Comparison of ENCODE assay signal across 25 cellular contexts in the genomic region with DNA sequence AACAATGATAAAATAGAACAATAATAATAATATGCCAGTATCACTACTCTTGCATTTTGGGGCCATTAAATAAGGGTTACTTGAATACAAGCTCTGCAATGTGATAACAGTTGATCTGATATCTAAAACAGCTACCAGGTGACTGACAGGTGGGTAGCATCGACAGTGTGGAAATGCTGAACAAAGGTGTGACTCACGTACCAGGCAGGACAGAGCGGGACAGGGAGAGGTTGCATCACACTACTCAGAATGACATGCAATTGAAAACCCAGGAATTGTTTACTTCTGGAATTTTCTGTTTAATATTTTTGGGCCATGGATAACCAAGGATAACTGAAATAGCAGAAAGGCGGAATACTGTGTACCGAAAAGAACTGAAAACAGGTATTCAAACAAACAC. TPM values are rescaled to one million over a fixed set of nuclear protein-coding genes. Genes with fewer than 3 reads are reported as not detected.
DNase-seq lines count a peak whose midpoint lies in the region; ATAC-seq and TF ChIP-seq lines count a peak whose summit lies in the region.
"Had no signal": no experiment of that assay in that cellular context is flagged by ENCODE, and none has a peak within 500 bp of the region (broad histone marks: within the 10 kb centered on the region; RNA-seq: fewer than 3 reads in every experiment).

No MANE protein-coding gene starts in this region.

- TF ChIP-seq RAD21 in HCT116 (IDR thresholded peaks at IDR 0.05; ENCODE audit: low read depth) = no peak

- no peak overlapping the region for H3K4ac ChIP-seq in trophoblast cell (ENCODE audit: low read depth, low read length)

- H3K23ac ChIP-seq in trophoblast cell (ENCODE audit: low read length) = no peak overlapping the region

- CTCF ChIA-PET in HCT116 (lab: Charles Lee) = no interaction called here
- CTCF ChIA-PET in RWPE1 (lab: Yijun Ruan, JAX) = no interaction called here

- WGBS in trophoblast cell (ENCODE audit: extremely low coverage, insufficient coverage, insufficient read length) = no CpG with 5 or more reads among the region's 5 CpGs

- H3K79me2 ChIP-seq in HCT116 (ENCODE audit: insufficient read depth, low read length) (no peaks in the 10 kb centered on the region), trophoblast cell (ENCODE audit: control insufficient read depth, insufficient read depth, low read length, poor library complexity) (no peaks in the 10 kb centered on the region)

- no peak overlapping the region for H4K12ac ChIP-seq in trophoblast cell (ENCODE audit: low read depth, low read length)

- H3K9me2 ChIP-seq in HCT116 (ENCODE audit: insufficient read depth) = no peaks in the 10 kb centered on the region

- H3K36me3 ChIP-seq in HCT116 (ENCODE audit: control insufficient read depth in 1 of 2, insufficient read depth in 2 of 2, low read length in 2 of 2) = no peaks in the 10 kb centered on the region
- H3K36me3 ChIP-seq in trophoblast cell (ENCODE audit: control insufficient read depth in 1 of 2, insufficient read depth in 2 of 2, low read length in 2 of 2) = no peaks in the 10 kb centered on the region
- H3K36me3 ChIP-seq: BLaER1 had no signal

- 0 out of 4 replicates have a peak, but pooled peaks cover 0 to 3% of the 10 kb centered on the region in 2 experiments for H3K4me1 ChIP-seq in HCT116 (ENCODE audit: control insufficient read depth in 1 of 2, insufficient read depth in 2 of 2, low read length in 2 of 2)
- H3K4me1 ChIP-seq in trophoblast cell (ENCODE audit: control insufficient read depth in 1 of 2, insufficient read depth in 2 of 2, low read length in 2 of 2) = no peaks in the 10 kb centered on the region
- H3K4me1 ChIP-seq: BLaER1 had no signal

- H4K20me1 ChIP-seq in HCT116 (ENCODE audit: insufficient read depth) = no peaks in the 10 kb centered on the region
- H4K20me1 ChIP-seq: BLaER1 had no signal

- no peak for TF ChIP-seq CTCF in HCT116 (IDR thresholded peaks at IDR 0.05 in 2 of 3, conservative IDR thresholded peaks at IDR 0.05 in 1 of 3; ENCODE audit: borderline replicate concordance in 1 of 3, insufficient read depth in 1 of 3, low read depth in 2 of 3, low read length in 2 of 3)
- no peak for TF ChIP-seq CTCF in RWPE1 (conservative IDR thresholded peaks at IDR 0.05; ENCODE audit: low read depth)
- no peak for TF ChIP-seq CTCF in epithelial cell of esophagus (IDR thresholded peaks at IDR 0.05; ENCODE audit: insufficient read depth, low read depth, low read length, missing control alignments)

- no TSS peak for BruUV-seq in HCT116 (replicated peaks; lab: Mats Ljungman, UMichigan)

- H4K8ac ChIP-seq in trophoblast cell (ENCODE audit: low read depth, low read length) = no peak overlapping the region

- H2AK5ac ChIP-seq in trophoblast cell (ENCODE audit: low read length) = no peak overlapping the region

- no peaks in the 10 kb centered on the region for H3K9me3 ChIP-seq in HCT116 (ENCODE audit: control insufficient read depth in 1 of 2, insufficient read depth in 1 of 2, low read depth in 1 of 2, low read length in 2 of 2)
- H3K9me3 ChIP-seq in trophoblast cell (ENCODE audit: insufficient read depth, low read depth, low read length) = no peaks in the 10 kb centered on the region
- H3K9me3 ChIP-seq: BLaER1 had no signal

- DNase-seq in HCT116 (ENCODE audit: low read depth, low spot score) = no peak
- DNase-seq in RWPE1 (ENCODE audit: low spot score) = peak; percentile 29
- DNase-seq in epithelial cell of esophagus (ENCODE audit: low read depth) = peak; percentile 79
- DNase-seq in trophoblast cell = peak; percentile 51 to 72
- DNase-seq in NCI-H226 = no peak
- DNase-seq in dermis blood vessel endothelial cell = no peak
- DNase-seq: CD4-positive, alpha-beta T cell; COR-L47; DMS 273 treated with DMSO at 0.1 percent for 48 hours; GOT3; HCEC 1CT; KG1; NCI-H1092 treated with DMSO at 0.1 percent for 48 hours; NCI-H1436 treated with DMSO at 0.1 percent for 48 hours; NCI-H2029; NCI-H524 treated with DMSO at 0.1 percent for 48 hours; OCI-M1; SHP77 treated with DMSO at 0.1 percent for 48 hours; SW 1271; T-helper 2 cell had no signal

- H3K18ac ChIP-seq in trophoblast cell (ENCODE audit: low read length) = no peak overlapping the region

- H3K9ac ChIP-seq in HCT116 (ENCODE audit: low read length) (no peak overlapping the region), trophoblast cell (ENCODE audit: low read length) (no peak overlapping the region)
- H3K9ac ChIP-seq: BLaER1 had no signal

- ATAC-seq in HCT116 (no peak), GM21360 (IDR thresholded peaks at IDR 0.05; ENCODE audit: unreplicated experiment) (no peak)

- H3K4me3 ChIP-seq in HCT116 (replicated peaks in 1 of 2; ENCODE audit: low read depth in 1 of 2, low read length in 2 of 2) (no peak overlapping the region), epithelial cell of esophagus (ENCODE audit: low read length) (no peak overlapping the region), trophoblast cell (ENCODE audit: low read depth, low read length) (no peak overlapping the region)
- H3K4me3 ChIP-seq: BLaER1, SK-N-MC had no signal

- H2BK120ac ChIP-seq in trophoblast cell (ENCODE audit: insufficient read depth, low read length, poor library complexity) = no peak overlapping the region

- POLR2A ChIA-PET in HCT116 (lab: Charles Lee) (no interaction called here), RWPE1 (lab: Yijun Ruan, JAX; ENCODE audit: low non-redundant PET) (no interaction called here)

- no peak overlapping the region for H3K14ac ChIP-seq in trophoblast cell (ENCODE audit: low read length)

- RAD21 ChIA-PET in HCT116 (lab: Charles Lee; ENCODE audit: low non-redundant PET in 1 of 2, low total read pairs in 2 of 2, uncharacterized antibody in 2 of 2, unreplicated experiment in 2 of 2) = no interaction called here

- H3K4me2 ChIP-seq in HCT116 (ENCODE audit: low read length) = no peak overlapping the region
- H3K4me2 ChIP-seq in trophoblast cell (ENCODE audit: low read length) = no peak overlapping the region
- H3K4me2 ChIP-seq: BLaER1 had no signal

- H2AFZ ChIP-seq in HCT116 (ENCODE audit: low read depth, low read length, poor library complexity, severe bottlenecking) (no peak overlapping the region), trophoblast cell (ENCODE audit: insufficient read depth, low read length, poor library complexity) (no peak overlapping the region)

- H3K27ac ChIP-seq in HCT116 (ENCODE audit: low read depth, low read length) (no peak overlapping the region), RWPE1 (no peak overlapping the region), trophoblast cell (ENCODE audit: low read depth, low read length) (no peak overlapping the region)
- H3K27ac ChIP-seq: BLaER1, SK-N-MC had no signal

- no peaks in the 10 kb centered on the region for H3K79me1 ChIP-seq in trophoblast cell (ENCODE audit: low read length)

- intact Hi-C loops in HCT116 (cut with micrococcal nuclease) = loop anchor here (5.0 kb wide), 1 partner anchor 107 kb away; no protein-coding TSS in a partner anchor

- H4K91ac ChIP-seq in trophoblast cell (ENCODE audit: low read depth, low read length) = no peak overlapping the region

- H2BK12ac ChIP-seq in trophoblast cell (ENCODE audit: low read length) = no peak overlapping the region

- TF ChIP-seq POLR2A in HCT116 (IDR thresholded peaks at IDR 0.05; ENCODE audit: borderline replicate concordance, extremely low read depth, insufficient read depth, insufficient read length) = no peak

- H3K27me3 ChIP-seq in HCT116 (ENCODE audit: insufficient read depth, low read length) (no peaks in the 10 kb centered on the region), trophoblast cell (ENCODE audit: insufficient read depth, low read length) (no peaks in the 10 kb centered on the region)
- H3K27me3 ChIP-seq: BLaER1 had no signal

- H2BK5ac ChIP-seq in trophoblast cell (ENCODE audit: low read depth, low read length, poor library complexity) = no peak overlapping the region

TF ChIP-seq in HCT116, 20 proteins besides CTCF, POLR2A, EP300 and RAD21 (continues in another document):
- TF ChIP-seq SRF (IDR thresholded peaks at IDR 0.05; ENCODE audit: low read depth) (no peak), SIN3A (IDR thresholded peaks at IDR 0.05; ENCODE audit: low read depth) (peak; percentile 45), SP1 (IDR thresholded peaks at IDR 0.05; ENCODE audit: low read depth) (peak; percentile 42), POLR2AphosphoS5 (IDR thresholded peaks at IDR 0.05; ENCODE audit: low read depth, low read length) (no peak), YY1 (IDR thresholded peaks at IDR 0.05; ENCODE audit: extremely low read depth, insufficient replicate concordance, low read depth, low read length) (no peak), ATF3 (IDR thresholded peaks at IDR 0.05) (peak; percentile 81), EZH2 (IDR thresholded peaks at IDR 0.05) (no peak), TCF7L2 (IDR thresholded peaks at IDR 0.05; ENCODE audit: borderline replicate concordance, extremely low read depth, insufficient read depth, insufficient read length) (no peak), CBX3 (IDR thresholded peaks at IDR 0.05; ENCODE audit: low read depth) (peak; percentile 69; the same call in 1 of the 2 replicates), EZH2phosphoT487 (IDR thresholded peaks at IDR 0.05; ENCODE audit: borderline replicate concordance) (no peak), CEBPB (IDR thresholded peaks at IDR 0.05; ENCODE audit: low read depth) (peak; percentile 90), JUND (IDR thresholded peaks at IDR 0.05) (peak; percentile 43; the same call in 1 of the 2 replicates)
- TF ChIP-seq, protein P1, sequence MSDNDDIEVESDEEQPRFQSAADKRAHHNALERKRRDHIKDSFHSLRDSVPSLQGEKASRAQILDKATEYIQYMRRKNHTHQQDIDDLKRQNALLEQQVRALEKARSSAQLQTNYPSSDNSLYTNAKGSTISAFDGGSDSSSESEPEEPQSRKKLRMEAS (IDR thresholded peaks at IDR 0.05) = peak; percentile 77

RNA-seq across cellular contexts. Expression of gene ZNF19, which starts 15.8 kb away (rescaled TPM):
- total RNA-seq in HCT116 (2021; ENCODE audit: unreplicated experiment) (5.4 TPM), dermis blood vessel endothelial cell (1.2 and 1.5 TPM in 2 replicates)
- polyA plus RNA-seq in HCT116 (2012) = 1.6 and 1.9 TPM in 2 replicates
- polyA plus RNA-seq in trophoblast cell (2013) = 1.3 and 1.5 TPM in 2 replicates

RNA-seq across cellular contexts. Expression of gene CHST4, which starts 21.3 kb away (rescaled TPM):
- total RNA-seq in HCT116 (2021; ENCODE audit: unreplicated experiment) = 0.59 TPM
- 1.0 TPM in 2 replicates for polyA plus RNA-seq in HCT116 (2012)
- polyA plus RNA-seq in trophoblast cell (2013) = 0.12 TPM in 2 replicates
- total RNA-seq in dermis blood vessel endothelial cell = not detected in 2 replicates
- total RNA-seq: CD4-positive, alpha-beta T cell; G401; RPMI7951 had no signal

RNA-seq across cellular contexts. Expression of gene ZNF23, which starts 42.9 kb away (rescaled TPM):
- total RNA-seq in HCT116 (2021; ENCODE audit: unreplicated experiment) (11.1 TPM), dermis blood vessel endothelial cell (5.1 and 5.6 TPM in 2 replicates)
- 7.8 and 9.6 TPM in 2 replicates for polyA plus RNA-seq in HCT116 (2012)
- polyA plus RNA-seq in trophoblast cell (2013) = 4.1 and 4.3 TPM in 2 replicates

Comparison
In these comparisons a context has a peak if more than half of its experiments do, and no peak if none do; other contexts are left out.
1. DNase-seq: peak in RWPE1 (single experiment), epithelial cell of esophagus (single experiment) and trophoblast cell (2 of 2); none in HCT116 (single experiment), NCI-H226 (single experiment) and dermis blood vessel endothelial cell (single experiment).